ENCODE assay signal across 30 cellular contexts in the genomic region with DNA sequence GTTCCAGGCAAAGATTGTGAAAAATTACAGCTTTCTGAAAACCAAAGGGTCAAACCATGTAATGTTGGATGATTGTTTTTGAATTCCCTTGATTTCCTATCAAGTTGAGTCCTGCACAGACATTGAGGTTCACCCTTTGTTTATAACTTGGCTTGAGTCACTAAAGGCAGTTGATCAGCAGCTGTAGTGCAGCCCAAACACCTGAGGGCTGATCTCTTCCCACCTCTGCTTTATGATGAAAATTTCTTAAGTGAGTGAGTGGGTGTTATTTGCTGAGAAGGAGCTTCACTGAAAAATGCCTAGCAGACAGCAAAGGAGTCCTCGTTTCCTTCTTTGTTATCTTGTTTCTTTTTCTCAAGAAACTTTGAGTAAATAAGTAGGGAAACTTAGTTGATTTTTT. TPM values are rescaled to one million over a fixed set of nuclear protein-coding genes. Genes with fewer than 3 reads are reported as not detected.
A peak's percentile ranks its signal among the peaks of the same experiment; 100 is the strongest.
DNase-seq lines count a peak whose midpoint lies in the region; ATAC-seq, FAIRE-seq and TF ChIP-seq lines count a peak whose summit lies in the region.
"Had no signal": no experiment of that assay in that cellular context is flagged by ENCODE, and none has a peak within 500 bp of the region (broad histone marks: within the 10 kb centered on the region; RNA-seq: fewer than 3 reads in every experiment).

No MANE protein-coding gene starts in this region.

- no peaks in the 10 kb centered on the region for H3K27me3 Mint-ChIP-seq in nephron (ENCODE audit: low read depth)
- H3K27me3 Mint-ChIP-seq: activated B cell treated with CpG ODN at 0.5 μM for 24 hours; activated naive CD8-positive, alpha-beta T cell treated with anti-CD3 and anti-CD28 coated beads, Interleukin-2, amount 10 ng/mL, durations not matched to agents 7 days and 5 days; activated T-cell treated with anti-CD3 and anti-CD28 coated beads, Interleukin-2, amount 50 U/mL, for 24 hours had no signal

- POLR2A ChIA-PET in endothelial cell of umbilical vein (lab: Charles Lee) = no interaction called here

- H3K4me1 ChIP-seq in HUES48 (ENCODE audit: control insufficient read depth, insufficient read depth, low read length) (peaks cover 8% of the 10 kb centered on the region), endothelial cell of umbilical vein (ENCODE audit: control insufficient read depth, extremely low read depth, insufficient read depth, low read length) (peaks cover 4% of the 10 kb centered on the region), thyroid gland (no peaks in the 10 kb centered on the region), Karpas-422 (ENCODE audit: low read length) (no peaks in the 10 kb centered on the region), mucosa of descending colon (ENCODE audit: low read depth) (no peaks in the 10 kb centered on the region)
- H3K4me1 ChIP-seq: ascending aorta; BLaER1 treated with 17β-estradiol and CSF1 and Interleukin-3, amounts not matched to agents 10 nM and 100 nM; gastroesophageal sphincter; neural progenitor cell; pancreas; testis had no signal

- H3K9me3 ChIP-seq in HUES48 (ENCODE audit: control insufficient read depth, insufficient read depth, low read length) (no peaks in the 10 kb centered on the region), SK-N-MC (ENCODE audit: low read depth, low read length) (no peaks in the 10 kb centered on the region), endothelial cell of umbilical vein (replicated peaks; ENCODE audit: control insufficient read depth, insufficient read depth, low read length) (no peaks in the 10 kb centered on the region), thyroid gland (no peaks in the 10 kb centered on the region), Karpas-422 (ENCODE audit: low read length) (no peaks in the 10 kb centered on the region), mucosa of descending colon (no peaks in the 10 kb centered on the region)
- H3K9me3 ChIP-seq: ascending aorta; BLaER1 treated with 17β-estradiol and CSF1 and Interleukin-3, amounts not matched to agents 10 nM and 100 nM; gastroesophageal sphincter; pancreas; testis had no signal

- no peaks in the 10 kb centered on the region for H3K9me2 ChIP-seq in Karpas-422 (replicated peaks; ENCODE audit: insufficient read depth, low read length)

- no peaks in the 10 kb centered on the region for H3K27me3 ChIP-seq in HUES48 (ENCODE audit: control insufficient read depth, insufficient read depth, low read length)
- no peaks in the 10 kb centered on the region for H3K27me3 ChIP-seq in endothelial cell of umbilical vein (ENCODE audit: control insufficient read depth in 2 of 2, insufficient read depth in 2 of 2, low read length in 2 of 2)
- H3K27me3 ChIP-seq in thyroid gland = no peaks in the 10 kb centered on the region
- H3K27me3 ChIP-seq in Karpas-422 (ENCODE audit: low read length) = no peaks in the 10 kb centered on the region
- H3K27me3 ChIP-seq: ascending aorta; BLaER1 treated with 17β-estradiol and CSF1 and Interleukin-3, amounts not matched to agents 10 nM and 100 nM; gastroesophageal sphincter; hepatocyte; neural progenitor cell; pancreas; testis had no signal

- H4K20me1 ChIP-seq in endothelial cell of umbilical vein (replicated peaks; ENCODE audit: control insufficient read depth, extremely low read depth, insufficient read depth, low read length) (no peaks in the 10 kb centered on the region), Karpas-422 (ENCODE audit: insufficient read depth, low read depth, low read length) (no peaks in the 10 kb centered on the region)
- H4K20me1 ChIP-seq: BLaER1 treated with 17β-estradiol and CSF1 and Interleukin-3, amounts not matched to agents 10 nM and 100 nM had no signal

- H3K9ac ChIP-seq in HUES48 (ENCODE audit: low read depth, low read length) (no peak overlapping the region), SK-N-MC (ENCODE audit: insufficient read length) (peak overlapping the region; percentile 5), endothelial cell of umbilical vein (replicated peaks; ENCODE audit: extremely low read depth, insufficient read depth, low read length) (no peak overlapping the region), Karpas-422 (ENCODE audit: low read length) (no peak overlapping the region)
- H3K9ac ChIP-seq: BLaER1 treated with 17β-estradiol and CSF1 and Interleukin-3, amounts not matched to agents 10 nM and 100 nM; KMS-11; neural progenitor cell had no signal

- no peaks in the 10 kb centered on the region for H3K79me2 ChIP-seq in endothelial cell of umbilical vein (ENCODE audit: control insufficient read depth, insufficient read depth, low read length)
- H3K79me2 ChIP-seq in Karpas-422 (ENCODE audit: low read length) = no peaks in the 10 kb centered on the region
- H3K79me2 ChIP-seq: hepatocyte had no signal

- H3K27ac Mint-ChIP-seq in nephron = peak overlapping the region in 2 of 3 experiments; percentile 56 to 66
- H3K27ac Mint-ChIP-seq: activated B cell treated with CpG ODN at 0.5 μM for 24 hours; activated naive CD8-positive, alpha-beta T cell treated with anti-CD3 and anti-CD28 coated beads, Interleukin-2, amount 10 ng/mL, durations not matched to agents 7 days and 5 days; activated T-cell treated with anti-CD3 and anti-CD28 coated beads, Interleukin-2, amount 50 U/mL, for 24 hours; neural progenitor cell had no signal

- FAIRE-seq in endothelial cell of umbilical vein (lab: Jason Lieb, UNC) = peak; percentile 48
- FAIRE-seq: GM12892, pancreas had no signal

- no peak overlapping the region for H3K4me3 Mint-ChIP-seq in nephron
- H3K4me3 Mint-ChIP-seq: activated B cell treated with CpG ODN at 0.5 μM for 24 hours; activated naive CD8-positive, alpha-beta T cell treated with anti-CD3 and anti-CD28 coated beads, Interleukin-2, amount 10 ng/mL, durations not matched to agents 7 days and 5 days; activated T-cell treated with anti-CD3 and anti-CD28 coated beads, Interleukin-2, amount 50 U/mL, for 24 hours; neural progenitor cell had no signal

- H3K4me2 ChIP-seq in endothelial cell of umbilical vein (ENCODE audit: insufficient read depth, low read length) (no peak overlapping the region), Karpas-422 (ENCODE audit: low read depth, low read length, poor library complexity, severe bottlenecking) (no peak overlapping the region)
- H3K4me2 ChIP-seq: BLaER1 treated with 17β-estradiol and CSF1 and Interleukin-3, amounts not matched to agents 10 nM and 100 nM; hepatocyte; KMS-11; neural progenitor cell; smooth muscle cell had no signal

- peak overlapping the region; percentile 84 for H3K27ac ChIP-seq in HUES48 (ENCODE audit: low read depth, low read length)
- H3K27ac ChIP-seq in SK-N-MC = peak overlapping the region; percentile 54
- no peak overlapping the region for H3K27ac ChIP-seq in endothelial cell of umbilical vein (ENCODE audit: insufficient read depth, low read depth, low read length)
- H3K27ac ChIP-seq in thyroid gland = no peak overlapping the region
- no peak overlapping the region for H3K27ac ChIP-seq in Karpas-422 (ENCODE audit: low read length)
- H3K27ac ChIP-seq: ascending aorta; BLaER1 treated with 17β-estradiol and CSF1 and Interleukin-3, amounts not matched to agents 10 nM and 100 nM; gastroesophageal sphincter; hepatocyte; KMS-11; neural progenitor cell; pancreas; testis had no signal

- no peaks in the 10 kb centered on the region for H3K9me1 ChIP-seq in endothelial cell of umbilical vein (replicated peaks; ENCODE audit: control insufficient read depth, extremely low read depth, insufficient read depth, low read length)

- dilution Hi-C loops in endothelial cell of umbilical vein (cut with MboI; ENCODE audit: extremely low pct_ligation_motif_present, low sequenced_read_pairs) = no loop called here

- DNase-seq in SK-N-MC (ENCODE audit: low read depth, low spot score) = no peak
- peak; percentile 32 for DNase-seq in endothelial cell of umbilical vein (ENCODE audit: low read depth, low spot score)
- DNase-seq in thyroid gland = no peak
- no peak for DNase-seq in Karpas-422
- DNase-seq in mucosa of descending colon = no peak
- DNase-seq: activated B cell treated with CpG ODN at 0.5 μM for 24 hours; activated gamma-delta T cell treated with Interleukin-2 at 50 U/mL for 16 hours; activated naive CD8-positive, alpha-beta T cell treated with anti-CD3 and anti-CD28 coated beads, Interleukin-2, amount 10 ng/mL, durations not matched to agents 7 days and 5 days; activated T-cell treated with anti-CD3 and anti-CD28 coated beads, Interleukin-2, amount 50 U/mL, for 24 hours; mesenchymal stem cell; NCI-H1417 treated with DMSO at 0.1 percent for 48 hours; NCI-H2081; NCI-H446; NCI-H774; pancreas; stimulated activated naive CD4-positive, alpha-beta T cell treated with Interleukin-2 at 50 U/mL for 16 hours; T-helper 1 cell; testis had no signal

- peaks cover 4% of the 10 kb centered on the region for H3K9me3 Mint-ChIP-seq in nephron
- H3K9me3 Mint-ChIP-seq: activated B cell treated with CpG ODN at 0.5 μM for 24 hours; activated naive CD8-positive, alpha-beta T cell treated with anti-CD3 and anti-CD28 coated beads, Interleukin-2, amount 10 ng/mL, durations not matched to agents 7 days and 5 days; activated T-cell treated with anti-CD3 and anti-CD28 coated beads, Interleukin-2, amount 50 U/mL, for 24 hours had no signal

- CTCF ChIA-PET in endothelial cell of umbilical vein (lab: Charles Lee) = interaction anchor here (1.0 kb wide), 1 partner anchor 11 kb away, joined by 3 read pairs; no protein-coding TSS in a partner anchor

- H3K4me3 ChIP-seq in HUES48 (ENCODE audit: low read depth, low read length) (no peak overlapping the region), SK-N-MC (no peak overlapping the region), endothelial cell of umbilical vein (replicated peaks in 1 of 3; ENCODE audit: insufficient read depth in 1 of 3, low read depth in 1 of 3, low read length in 3 of 3) (no peak overlapping the region), thyroid gland (replicated peaks in 1 of 3) (no peak overlapping the region), Karpas-422 (ENCODE audit: low read length) (no peak overlapping the region), mucosa of descending colon (no peak overlapping the region)
- H3K4me3 ChIP-seq: ascending aorta; BLaER1 treated with 17β-estradiol and CSF1 and Interleukin-3, amounts not matched to agents 10 nM and 100 nM; gastroesophageal sphincter; hepatocyte; neural progenitor cell; pancreas; smooth muscle cell; testis had no signal

- ATAC-seq in mucosa of descending colon = no peak
- no peak for ATAC-seq in GM18861 (IDR thresholded peaks at IDR 0.05; ENCODE audit: unreplicated experiment)
- ATAC-seq: gastroesophageal sphincter, left lobe of liver, pancreas had no signal

- no peaks in the 10 kb centered on the region for H3K36me3 Mint-ChIP-seq in nephron (ENCODE audit: low read depth)
- H3K36me3 Mint-ChIP-seq: activated naive CD8-positive, alpha-beta T cell treated with anti-CD3 and anti-CD28 coated beads, Interleukin-2, amount 10 ng/mL, durations not matched to agents 7 days and 5 days; neural progenitor cell had no signal

- 65% methylated on average over 1 of the region's 1 CpG for WGBS in thyroid gland, 2 donors

- intact Hi-C loops in endothelial cell of umbilical vein (cut with micrococcal nuclease) = no loop called here
- intact Hi-C loops in thyroid gland (cut with DNase I) = no loop called here
- intact Hi-C loops in mucosa of descending colon (cut with DNase I, micrococcal nuclease) = no loop called here

- BruUV-seq in endothelial cell of umbilical vein (replicated peaks; lab: Mats Ljungman, UMichigan) = no TSS peak

- TF ChIP-seq CTCF in endothelial cell of umbilical vein (IDR thresholded peaks at IDR 0.05; ENCODE audit: extremely low read depth in 1 of 2, insufficient read depth in 1 of 2, low read depth in 1 of 2, low read length in 2 of 2) = no peak
- no peak for TF ChIP-seq CTCF in nephron (IDR thresholded peaks at IDR 0.05; ENCODE audit: unreplicated experiment in 3 of 3)
- TF ChIP-seq CTCF in thyroid gland (IDR thresholded peaks at IDR 0.05) = no peak
- TF ChIP-seq CTCF in mucosa of descending colon (IDR thresholded peaks at IDR 0.05) = no peak

- H2AFZ ChIP-seq in endothelial cell of umbilical vein (ENCODE audit: low read depth, low read length) (no peak overlapping the region), Karpas-422 (ENCODE audit: low read length) (no peak overlapping the region)
- H2AFZ ChIP-seq: hepatocyte, neural progenitor cell had no signal

- TF ChIP-seq POLR2A in endothelial cell of umbilical vein (IDR thresholded peaks at IDR 0.05; ENCODE audit: low read depth, low read length) (no peak), thyroid gland (IDR thresholded peaks at IDR 0.05) (no peak)

- no peaks in the 10 kb centered on the region for H3K36me3 ChIP-seq in HUES48 (ENCODE audit: control insufficient read depth, insufficient read depth, low read length)
- no peaks in the 10 kb centered on the region for H3K36me3 ChIP-seq in SK-N-MC (ENCODE audit: insufficient read depth, low read length)
- no peaks in the 10 kb centered on the region for H3K36me3 ChIP-seq in endothelial cell of umbilical vein (ENCODE audit: control insufficient read depth in 2 of 2, extremely low read depth in 1 of 2, insufficient read depth in 2 of 2, low read length in 2 of 2)
- no peaks in the 10 kb centered on the region for H3K36me3 ChIP-seq in thyroid gland
- H3K36me3 ChIP-seq in Karpas-422 (ENCODE audit: insufficient read depth, low read length) = no peaks in the 10 kb centered on the region
- H3K36me3 ChIP-seq in mucosa of descending colon (ENCODE audit: low read depth) = no peaks in the 10 kb centered on the region
- H3K36me3 ChIP-seq: ascending aorta; BLaER1 treated with 17β-estradiol and CSF1 and Interleukin-3, amounts not matched to agents 10 nM and 100 nM; gastroesophageal sphincter; neural progenitor cell; pancreas had no signal

- peaks cover 8% of the 10 kb centered on the region for H3K4me1 Mint-ChIP-seq in nephron
- H3K4me1 Mint-ChIP-seq: activated B cell treated with CpG ODN at 0.5 μM for 24 hours, neural progenitor cell had no signal

RNA-seq across cellular contexts. Expression of a gene that starts 31.9 kb away (rescaled TPM):
- total RNA-seq in endothelial cell of umbilical vein (113 and 115 TPM in 2 replicates), thyroid gland (10 to 100 TPM; 50.1 to 67.0 (median 56.3) TPM), mucosa of descending colon (10 to 100 TPM; 33.9 to 54.5 (median 38.7) TPM)
- 31.2 and 35.8 TPM in 2 replicates for polyA plus RNA-seq in endothelial cell of umbilical vein
- 43.2 and 46.3 TPM in 2 replicates for polyA plus RNA-seq in endothelial cell of umbilical vein (2011; cell fraction: cytosol; rRNA removed)
- polyA plus RNA-seq in endothelial cell of umbilical vein (2011; cell fraction: nucleus; rRNA removed) = 39.1 and 50.3 TPM in 2 replicates
- 63.0 and 74.6 TPM in 2 replicates for polyA plus RNA-seq in endothelial cell of umbilical vein (2012)
- polyA minus RNA-seq in endothelial cell of umbilical vein = 239 and 247 TPM in 2 replicates
- polyA minus RNA-seq in endothelial cell of umbilical vein (2011; cell fraction: cytosol; rRNA and poly(A)+ RNA removed) = 11.8 TPM
- 104 and 181 TPM in 2 replicates for polyA minus RNA-seq in endothelial cell of umbilical vein (2011; cell fraction: nucleus; rRNA and poly(A)+ RNA removed)
- total RNA-seq in Karpas-422 (2014; rRNA removed; shearing (Covaris generic); ENCODE audit: low replicate concordance) = 3.0 and 4.0 TPM in 2 replicates

Comparison
In these comparisons a context has a peak if more than half of its experiments do, and no peak if none do; other contexts are left out.
1. H3K27ac ChIP-seq: peak in HUES48 (single experiment) and SK-N-MC (single experiment); none in endothelial cell of umbilical vein (single experiment), thyroid gland (0 of 3) and Karpas-422 (single experiment).